17 cellular contexts compared by ENCODE assay signal in genomic region chr7:151386301-151387160, GRCh38. TPM values are rescaled to one million over a fixed set of nuclear protein-coding genes. Genes with fewer than 3 reads are reported as not detected.
A peak's percentile ranks its signal among the peaks of the same experiment; 100 is the strongest.
DNase-seq lines count a peak whose midpoint lies in the region; ATAC-seq and TF ChIP-seq lines count a peak whose summit lies in the region.
"Had no signal": no experiment of that assay in that cellular context is flagged by ENCODE, and none has a peak within 500 bp of the region (broad histone marks: within the 10 kb centered on the region; RNA-seq: fewer than 3 reads in every experiment).

No MANE protein-coding gene starts in this region.

- no peak overlapping the region for H3K4me3 ChIP-seq in testis
- H3K4me3 ChIP-seq in mesenchymal stem cell (ENCODE audit: insufficient read depth in 1 of 2, low read depth in 1 of 2, low read length in 2 of 2) = no peak overlapping the region
- H3K4me3 ChIP-seq: HAP-1, lung had no signal

- no peak overlapping the region for H2BK5ac ChIP-seq in mesenchymal stem cell (ENCODE audit: low read depth, low read length, poor library complexity, severe bottlenecking)

- H3K27ac ChIP-seq in testis (no peak overlapping the region), mesenchymal stem cell (ENCODE audit: low read length, poor library complexity, severe bottlenecking) (no peak overlapping the region)

- no peak overlapping the region for H3K4me3 Mint-ChIP-seq in T-helper 17 cell
- H3K4me3 Mint-ChIP-seq: activated CD4-positive, alpha-beta T cell treated with anti-CD3 and anti-CD28 coated beads, Interleukin-2, amount 10 ng/mL, durations not matched to agents 24 days and 14 days; effector memory CD8-positive, alpha-beta T cell; natural killer cell had no signal

- no peak overlapping the region for H3K18ac ChIP-seq in mesenchymal stem cell (ENCODE audit: low read depth in 1 of 2, low read length in 2 of 2)

- H3K23ac ChIP-seq in mesenchymal stem cell (ENCODE audit: low read length in 2 of 2) = no peak overlapping the region

- H2BK12ac ChIP-seq in mesenchymal stem cell (ENCODE audit: low read length in 2 of 2) = no peak overlapping the region

- H3K9me3 ChIP-seq in T-helper 17 cell (ENCODE audit: control insufficient read depth, low read length, poor library complexity, severe bottlenecking) (no peaks in the 10 kb centered on the region), testis (no peaks in the 10 kb centered on the region), mesenchymal stem cell (ENCODE audit: control insufficient read depth, low read length) (peaks cover 5% of the 10 kb centered on the region)
- H3K9me3 ChIP-seq: HAP-1 had no signal

- peaks cover 13% of the 10 kb centered on the region for H3K4me1 Mint-ChIP-seq in T-helper 17 cell

- TF ChIP-seq CTCF in testis (IDR thresholded peaks at IDR 0.05) = no peak

- no peaks in the 10 kb centered on the region for H3K36me3 Mint-ChIP-seq in T-helper 17 cell (ENCODE audit: low read depth)
- H3K36me3 Mint-ChIP-seq: natural killer cell had no signal

- intact Hi-C loops in testis (cut with DNase I; ENCODE audit: low total_unique reads) = no loop called here

- H3K27me3 ChIP-seq in testis = no peaks in the 10 kb centered on the region
- H3K27me3 ChIP-seq in mesenchymal stem cell (ENCODE audit: control insufficient read depth in 1 of 2, insufficient read depth in 1 of 2, low read length in 2 of 2) = peaks cover 76 to 78% of the 10 kb centered on the region in 2 experiments

- H3K36me3 ChIP-seq in testis (ENCODE audit: low read depth, missing control alignments) = no peaks in the 10 kb centered on the region
- no peaks in the 10 kb centered on the region for H3K36me3 ChIP-seq in mesenchymal stem cell (ENCODE audit: control insufficient read depth in 1 of 2, insufficient read depth in 2 of 2, low read depth in 1 of 2, low read length in 2 of 2)
- H3K36me3 ChIP-seq: HAP-1 had no signal

- H3K4me2 ChIP-seq in mesenchymal stem cell (ENCODE audit: low read length, poor library complexity, severe bottlenecking) = no peak overlapping the region

- H3K27me3 Mint-ChIP-seq in T-helper 17 cell = no peaks in the 10 kb centered on the region

- H3K27ac Mint-ChIP-seq in T-helper 17 cell = peak overlapping the region; percentile 77
- H3K27ac Mint-ChIP-seq: activated CD4-positive, alpha-beta T cell treated with anti-CD3 and anti-CD28 coated beads, Interleukin-2, amount 10 ng/mL, durations not matched to agents 24 days and 14 days; natural killer cell had no signal

- TF ChIP-seq POLR2A in testis (IDR thresholded peaks at IDR 0.05) = no peak

- ATAC-seq in T-helper 17 cell (no peak), HG03108 (IDR thresholded peaks at IDR 0.05; ENCODE audit: unreplicated experiment) (no peak)
- ATAC-seq: effector memory CD8-positive, alpha-beta T cell; natural killer cell had no signal

- no peak overlapping the region for H2AFZ ChIP-seq in mesenchymal stem cell (ENCODE audit: low read depth, low read length)

- H3K9ac ChIP-seq in mesenchymal stem cell (ENCODE audit: low read length) = no peak overlapping the region

- H4K8ac ChIP-seq in mesenchymal stem cell (ENCODE audit: low read length) = no peak overlapping the region

- no peak overlapping the region for H3K4ac ChIP-seq in mesenchymal stem cell (ENCODE audit: low read depth in 1 of 2, low read length in 2 of 2)

- H3K79me1 ChIP-seq in mesenchymal stem cell (replicated peaks; ENCODE audit: low read length, poor library complexity, severe bottlenecking) = no peaks in the 10 kb centered on the region

- H2BK120ac ChIP-seq in mesenchymal stem cell (ENCODE audit: low read depth, low read length) = no peak overlapping the region

- no peak overlapping the region for H4K91ac ChIP-seq in mesenchymal stem cell (ENCODE audit: low read length)

- no peak overlapping the region for H3K14ac ChIP-seq in mesenchymal stem cell (ENCODE audit: low read length in 2 of 2)

- no peak overlapping the region for H2AK5ac ChIP-seq in mesenchymal stem cell (ENCODE audit: low read length, severe bottlenecking)

- H2BK15ac ChIP-seq in mesenchymal stem cell (ENCODE audit: low read depth, poor library complexity, severe bottlenecking) = no peak overlapping the region

- H3K4me1 ChIP-seq in testis = peaks cover 16% of the 10 kb centered on the region
- peaks cover 7% of the 10 kb centered on the region for H3K4me1 ChIP-seq in mesenchymal stem cell (ENCODE audit: control insufficient read depth, insufficient read depth, low read depth, low read length)
- H3K4me1 ChIP-seq: HAP-1 had no signal

- peak; percentile 94 for DNase-seq in HT-29 (ENCODE audit: low spot score)
- DNase-seq in T-helper 17 cell = no peak
- peak; percentile 59 for DNase-seq in kidney tubule cell (ENCODE audit: low spot score)
- DNase-seq in testis = peak; percentile 48
- no peak for DNase-seq in activated effector memory CD4-positive, alpha-beta T cell treated with anti-CD3 and anti-CD28 coated beads, Interleukin-2, amount 50 U/mL, for 16 hours
- no peak for DNase-seq in mesenchymal stem cell
- DNase-seq: activated CD4-positive, alpha-beta T cell treated with anti-CD3 and anti-CD28 coated beads, Interleukin-2, amount 10 ng/mL, durations not matched to agents 24 days and 14 days; effector memory CD8-positive, alpha-beta T cell; EL; natural killer cell; NCI-H1092 treated with DMSO at 0.1 percent for 48 hours; NCI-H2171 treated with DMSO at 0.1 percent for 48 hours; T-helper 9 cell had no signal

- WGBS in testis, 2 donors = 60 to 63% methylated on average over 14 to 16 of the region's 16 CpGs
- 85% methylated on average over 16 of the region's 16 CpGs for WGBS in mesenchymal stem cell

RNA-seq across cellular contexts. Expression of gene WDR86, which starts 23.3 kb away (rescaled TPM):
- total RNA-seq in HT-29 (2014; rRNA removed; shearing (Covaris generic)) = 1.8 and 2.0 TPM in 2 replicates
- 10 to 100 TPM in 1 of 2 donors, 1 to 10 TPM in 1; 9.7 to 24.4 TPM for total RNA-seq in T-helper 17 cell
- 10 to 100 TPM in 1 of 2 donors, 1 to 10 TPM in 1; 9.6 to 20.3 TPM for total RNA-seq in testis
- 2.8 TPM for polyA plus RNA-seq in testis (ENCODE audit: insufficient read depth, low read depth, low replicate concordance)
- 0.04 TPM for polyA plus RNA-seq in mesenchymal stem cell (2013, experiment 1 of 2)
- 0.05 TPM for polyA plus RNA-seq in mesenchymal stem cell (2013, experiment 2 of 2)
- total RNA-seq: activated CD4-positive, alpha-beta T cell treated with anti-CD3 and anti-CD28 coated beads, Interleukin-2, amount 10 ng/mL, durations not matched to agents 24 days and 14 days had no signal

RNA-seq across cellular contexts. Expression of gene NUB1, which starts 44.9 kb away (rescaled TPM):
- 34.3 and 39.5 TPM in 2 replicates for total RNA-seq in HT-29 (2014; rRNA removed; shearing (Covaris generic))
- total RNA-seq in T-helper 17 cell (10 to 100 TPM; 71.9 to 87.2 TPM), testis (10 to 100 TPM; 57.9 to 59.6 TPM)
- 140 TPM for polyA plus RNA-seq in testis (ENCODE audit: insufficient read depth, low read depth, low replicate concordance)
- polyA plus RNA-seq in mesenchymal stem cell (2013, experiment 1 of 2) = 48.2 TPM
- 46.8 TPM for polyA plus RNA-seq in mesenchymal stem cell (2013, experiment 2 of 2)

RNA-seq across cellular contexts. Expression of gene CRYGN, which starts 53.4 kb away (rescaled TPM):
- 1.4 TPM in 1 of 2 replicates, not detected in the other for total RNA-seq in HT-29 (2014; rRNA removed; shearing (Covaris generic))
- under 1 TPM in 1 of 2 donors, not detected in 1; 0.99 TPM for total RNA-seq in T-helper 17 cell
- 1 to 10 TPM in 1 of 2 donors, under 1 TPM in 1; 0.62 to 1.7 TPM for total RNA-seq in testis
- polyA plus RNA-seq in testis (ENCODE audit: insufficient read depth, low read depth, low replicate concordance) = 0.44 TPM
- polyA plus RNA-seq in mesenchymal stem cell (2013, experiment 1 of 2) = not detected
- not detected for polyA plus RNA-seq in mesenchymal stem cell (2013, experiment 2 of 2)
- total RNA-seq: activated CD4-positive, alpha-beta T cell treated with anti-CD3 and anti-CD28 coated beads, Interleukin-2, amount 10 ng/mL, durations not matched to agents 24 days and 14 days; natural killer cell; renal cortical epithelial cell had no signal

Comparison
In these comparisons a context has a peak if more than half of its experiments do, and no peak if none do; other contexts are left out.
1. DNase-seq: peak in HT-29 (single experiment), kidney tubule cell (single experiment) and testis (single experiment); none in T-helper 17 cell (0 of 3), activated effector memory CD4-positive, alpha-beta T cell treated with anti-CD3 and anti-CD28 coated beads, Interleukin-2, amount 50 U/mL, for 16 hours (single experiment) and mesenchymal stem cell (single experiment).